23 cellular contexts compared by ENCODE assay signal in the genomic region with DNA sequence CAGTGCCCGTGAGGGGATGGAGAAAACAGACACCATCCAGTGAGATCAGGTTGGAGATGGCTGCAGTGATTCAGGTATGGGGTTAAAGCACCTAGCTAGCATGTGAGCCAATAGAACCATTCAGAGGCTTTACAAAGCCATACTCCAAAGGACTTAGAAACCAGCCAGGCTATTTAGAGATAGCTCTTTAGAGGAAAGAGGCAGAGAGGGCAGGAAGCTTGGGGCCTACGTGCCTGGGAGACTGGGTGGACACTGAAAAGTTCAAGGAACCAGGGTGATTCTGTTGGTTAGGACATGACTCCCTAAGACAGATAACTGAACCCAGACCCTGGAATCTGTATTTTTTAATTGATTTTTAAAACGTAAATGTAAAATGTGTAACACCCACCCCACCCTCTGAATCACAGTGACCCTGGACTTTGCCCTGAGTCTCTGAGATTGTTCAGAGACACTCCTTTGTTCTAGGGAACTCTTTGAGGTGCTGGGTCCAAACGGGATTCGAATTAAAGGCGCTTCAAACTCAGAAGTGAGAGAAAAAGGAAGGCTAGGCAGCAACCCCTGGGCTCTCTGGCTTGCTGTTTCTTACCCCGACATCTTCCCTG. TPM values are rescaled to one million over a fixed set of nuclear protein-coding genes. Genes with fewer than 3 reads are reported as not detected.
DNase-seq lines count a peak whose midpoint lies in the region; FAIRE-seq and TF ChIP-seq lines count a peak whose summit lies in the region.
"Had no signal": no experiment of that assay in that cellular context is flagged by ENCODE, and none has a peak within 500 bp of the region (broad histone marks: within the 10 kb centered on the region; RNA-seq: fewer than 3 reads in every experiment).

No MANE protein-coding gene starts in this region.

- dilution Hi-C loops in mammary epithelial cell (cut with HindIII; ENCODE audit: low sequenced_read_pairs) = no loop called here

- H3K27me3 ChIP-seq in breast epithelium (no peaks in the 10 kb centered on the region), mammary epithelial cell (ENCODE audit: insufficient read depth, low read length) (no peaks in the 10 kb centered on the region), mesenchymal stem cell (ENCODE audit: control insufficient read depth in 1 of 2, insufficient read depth in 1 of 2, low read length in 2 of 2) (no peaks in the 10 kb centered on the region), small intestine (ENCODE audit: control insufficient read depth in 2 of 2, insufficient read depth in 2 of 2, low read length in 2 of 2) (no peaks in the 10 kb centered on the region), uterus (no peaks in the 10 kb centered on the region)
- H3K27me3 ChIP-seq: left lung had no signal

- peak overlapping the region in 1 of 2 experiments; percentile 72 for H3K18ac ChIP-seq in mesenchymal stem cell (ENCODE audit: low read depth in 1 of 2, low read length in 2 of 2)

- no peak overlapping the region for H2AK5ac ChIP-seq in mesenchymal stem cell (ENCODE audit: low read length, severe bottlenecking)

- no peak overlapping the region for H2BK5ac ChIP-seq in mesenchymal stem cell (ENCODE audit: low read depth, low read length, poor library complexity, severe bottlenecking)

- DNase-seq in MCF 10A (ENCODE audit: unreplicated experiment) = no peak
- DNase-seq in breast epithelium (ENCODE audit: low spot score in 2 of 2) = no peak
- DNase-seq in mammary epithelial cell = no peak
- no peak for DNase-seq in mesenchymal stem cell
- peak; percentile 97 for DNase-seq in small intestine
- no peak for DNase-seq in uterus
- no peak for DNase-seq in stimulated activated naive CD4-positive, alpha-beta T cell (lab: John Stamatoyannopoulos, UW)
- DNase-seq in NAMALWA (ENCODE audit: low spot score) = no peak
- DNase-seq: activated CD4-positive, CD25-positive, alpha-beta regulatory T cell treated with anti-CD3 and anti-CD28 coated beads, Interleukin-2, amount 50 U/mL, for 72 hours; activated CD8-positive, alpha-beta T cell treated with anti-CD3 and anti-CD28 coated beads for 36 hours; aorta; caudate nucleus; CD4-positive, CD25-positive, alpha-beta regulatory T cell; left lung; NCI-H1436; NCI-H2081 treated with DMSO at 0.1 percent for 48 hours; NCI-H345 had no signal

- BruUV-seq in MCF 10A (replicated peaks; lab: Mats Ljungman, UMichigan) (no TSS peak), mammary epithelial cell (replicated peaks; lab: Mats Ljungman, UMichigan) (no TSS peak)

- no peaks in the 10 kb centered on the region for H3K9me3 Mint-ChIP-seq in MCF 10A (ENCODE audit: unreplicated experiment)
- H3K9me3 Mint-ChIP-seq: activated CD8-positive, alpha-beta T cell treated with anti-CD3 and anti-CD28 coated beads for 36 hours; activated naive CD4-positive, alpha-beta T cell treated with anti-CD3 and anti-CD28 coated beads, Interleukin-2, amount 50 U/mL, for 72 hours; CD4-positive, CD25-positive, alpha-beta regulatory T cell; dendritic cell treated with granulocyte-macrophage colony-stimulating factor and Interleukin-4, amounts not matched to agents 40 ng/mL and 50 ng/mL, for 4 days; stimulated activated naive CD8-positive, alpha-beta T cell treated with anti-CD3 and anti-CD28 coated beads, Interleukin-15, Interleukin-2, amounts not matched to agents 100 ng/mL and 50 ng/mL, for 24 hours; T-helper 1 cell treated with Interleukin-12 subunit alpha and Interleukin-12 subunit beta and Interleukin-4 antibody, amounts not matched to agents 30 μg/mL and 1 μg/mL, for 36 hours had no signal

- in situ Hi-C loops in mammary epithelial cell (cut with MboI; ENCODE audit: low sequenced_read_pairs in 2 of 2) = no loop called here

- peak overlapping the region; percentile 1 for H4K8ac ChIP-seq in mesenchymal stem cell (ENCODE audit: low read length)

- POLR2A ChIA-PET in MCF 10A (lab: Yijun Ruan, JAX) = interaction anchor here (0.6 to 1.2 kb wide), 5 partner anchors 11 to 34 kb away, joined by 3 to 4 read pairs (median 3); no protein-coding TSS in a partner anchor

- H3K36me3 Mint-ChIP-seq in MCF 10A (ENCODE audit: insufficient read depth, unreplicated experiment) = peaks cover 7% of the 10 kb centered on the region
- H3K36me3 Mint-ChIP-seq: activated naive CD4-positive, alpha-beta T cell treated with anti-CD3 and anti-CD28 coated beads, Interleukin-2, amount 50 U/mL, for 72 hours; CD4-positive, CD25-positive, alpha-beta regulatory T cell had no signal

- H3K4me1 ChIP-seq in breast epithelium (no peaks in the 10 kb centered on the region), mammary epithelial cell (ENCODE audit: insufficient read depth, low read length) (peaks cover 26% of the 10 kb centered on the region), mesenchymal stem cell (ENCODE audit: control insufficient read depth, insufficient read depth, low read depth, low read length) (peaks cover 3% of the 10 kb centered on the region), small intestine (ENCODE audit: control insufficient read depth in 2 of 2, insufficient read depth in 1 of 2, low read depth in 1 of 2, low read length in 1 of 2) (no peaks in the 10 kb centered on the region), uterus (no peaks in the 10 kb centered on the region)

- no peak overlapping the region for H3K14ac ChIP-seq in mesenchymal stem cell (ENCODE audit: low read length in 2 of 2)

- H2BK15ac ChIP-seq in mesenchymal stem cell (ENCODE audit: low read depth, poor library complexity, severe bottlenecking) = no peak overlapping the region

- H2BK120ac ChIP-seq in mesenchymal stem cell (ENCODE audit: low read depth, low read length) = peak overlapping the region; percentile 52

- TF ChIP-seq POLR2A in breast epithelium (IDR thresholded peaks at IDR 0.05) (no peak), uterus (IDR thresholded peaks at IDR 0.05) (no peak)

- no peaks in the 10 kb centered on the region for H4K20me1 ChIP-seq in mammary epithelial cell (ENCODE audit: insufficient read depth, low read length)

- H4K91ac ChIP-seq in mesenchymal stem cell (ENCODE audit: low read length) = no peak overlapping the region

- WGBS in mammary epithelial cell (ENCODE audit: low coverage, missing lambda C conversion rate) = 82% methylated on average over 7 of the region's 7 CpGs
- 91% methylated on average over 6 of the region's 7 CpGs for WGBS in mesenchymal stem cell
- WGBS in small intestine, 3 donors = 18 to 56% (median 32%) methylated on average over 7 of the region's 7 CpGs

- H3K79me2 ChIP-seq in mammary epithelial cell (ENCODE audit: insufficient read depth, low read length) = no peaks in the 10 kb centered on the region

- no peaks in the 10 kb centered on the region for H3K27me3 Mint-ChIP-seq in MCF 10A (ENCODE audit: insufficient read depth, unreplicated experiment)
- H3K27me3 Mint-ChIP-seq: activated CD8-positive, alpha-beta T cell treated with anti-CD3 and anti-CD28 coated beads for 36 hours; stimulated activated naive CD8-positive, alpha-beta T cell treated with anti-CD3 and anti-CD28 coated beads, Interleukin-15, Interleukin-2, amounts not matched to agents 100 ng/mL and 50 ng/mL, for 24 hours had no signal

- intact Hi-C loops in MCF 10A (cut with micrococcal nuclease) = no loop called here
- intact Hi-C loops in breast epithelium (cut with DNase I; ENCODE audit: low total_unique reads) = no loop called here
- intact Hi-C loops in mammary epithelial cell (cut with micrococcal nuclease) = no loop called here
- intact Hi-C loops in uterus (cut with DNase I; ENCODE audit: low total_unique reads) = no loop called here

- no peaks in the 10 kb centered on the region for H3K79me1 ChIP-seq in mesenchymal stem cell (replicated peaks; ENCODE audit: low read length, poor library complexity, severe bottlenecking)

- H3K27ac Mint-ChIP-seq in MCF 10A (ENCODE audit: low read depth, unreplicated experiment) = peak overlapping the region; percentile 22
- H3K27ac Mint-ChIP-seq: activated CD8-positive, alpha-beta T cell treated with anti-CD3 and anti-CD28 coated beads for 36 hours; activated naive CD4-positive, alpha-beta T cell treated with anti-CD3 and anti-CD28 coated beads, Interleukin-2, amount 50 U/mL, for 72 hours; CD4-positive, CD25-positive, alpha-beta regulatory T cell; dendritic cell treated with granulocyte-macrophage colony-stimulating factor and Interleukin-4, amounts not matched to agents 40 ng/mL and 50 ng/mL, for 4 days; stimulated activated naive CD8-positive, alpha-beta T cell treated with anti-CD3 and anti-CD28 coated beads, Interleukin-15, Interleukin-2, amounts not matched to agents 100 ng/mL and 50 ng/mL, for 24 hours; T-helper 1 cell treated with Interleukin-12 subunit alpha and Interleukin-12 subunit beta and Interleukin-4 antibody, amounts not matched to agents 30 μg/mL and 1 μg/mL, for 36 hours had no signal

- H3K4me1 Mint-ChIP-seq in MCF 10A (ENCODE audit: insufficient read depth, unreplicated experiment) = no peaks in the 10 kb centered on the region
- H3K4me1 Mint-ChIP-seq: CD4-positive, CD25-positive, alpha-beta regulatory T cell had no signal

- no peak overlapping the region for H3K23ac ChIP-seq in mesenchymal stem cell (ENCODE audit: low read length in 2 of 2)

- no peak overlapping the region for H3K27ac ChIP-seq in breast epithelium
- H3K27ac ChIP-seq in mammary epithelial cell (ENCODE audit: insufficient read depth, low read depth, low read length) = no peak overlapping the region
- no peak overlapping the region for H3K27ac ChIP-seq in mesenchymal stem cell (ENCODE audit: low read length, poor library complexity, severe bottlenecking)
- H3K27ac ChIP-seq in small intestine (ENCODE audit: low read depth in 1 of 2, low read length in 1 of 2) = peak overlapping the region; percentile 91 to 92
- H3K27ac ChIP-seq in uterus = no peak overlapping the region
- H3K27ac ChIP-seq: 22Rv1, left lung had no signal

- no peak for FAIRE-seq in small intestine (lab: Jason Lieb, UNC)
- FAIRE-seq: TTC549 had no signal

- no peak for TF ChIP-seq CTCF in MCF 10A (IDR thresholded peaks at IDR 0.05; ENCODE audit: unreplicated experiment)
- no peak for TF ChIP-seq CTCF in breast epithelium (IDR thresholded peaks at IDR 0.05)
- TF ChIP-seq CTCF in mammary epithelial cell (conservative IDR thresholded peaks at IDR 0.05 in 1 of 2, IDR thresholded peaks at IDR 0.05 in 1 of 2; ENCODE audit: extremely low read depth in 1 of 2, insufficient read depth in 1 of 2, low read depth in 1 of 2, low read length in 2 of 2) = no peak
- TF ChIP-seq CTCF in uterus (IDR thresholded peaks at IDR 0.05) = no peak

- no peak overlapping the region for H3K4ac ChIP-seq in mesenchymal stem cell (ENCODE audit: low read depth in 1 of 2, low read length in 2 of 2)

- H3K4me2 ChIP-seq in mammary epithelial cell (ENCODE audit: insufficient read depth, low read depth, low read length) (no peak overlapping the region), mesenchymal stem cell (ENCODE audit: low read length, poor library complexity, severe bottlenecking) (no peak overlapping the region)

- no peak overlapping the region for H3K4me3 Mint-ChIP-seq in MCF 10A (ENCODE audit: unreplicated experiment)
- H3K4me3 Mint-ChIP-seq: activated CD8-positive, alpha-beta T cell treated with anti-CD3 and anti-CD28 coated beads for 36 hours; CD4-positive, CD25-positive, alpha-beta regulatory T cell; dendritic cell treated with granulocyte-macrophage colony-stimulating factor and Interleukin-4, amounts not matched to agents 40 ng/mL and 50 ng/mL, for 4 days; stimulated activated naive CD8-positive, alpha-beta T cell treated with anti-CD3 and anti-CD28 coated beads, Interleukin-15, Interleukin-2, amounts not matched to agents 100 ng/mL and 50 ng/mL, for 24 hours; T-helper 1 cell treated with Interleukin-12 subunit alpha and Interleukin-12 subunit beta and Interleukin-4 antibody, amounts not matched to agents 30 μg/mL and 1 μg/mL, for 36 hours had no signal

- CTCF ChIA-PET in MCF 10A (lab: Yijun Ruan, JAX) (interaction anchor here (0.6 to 1.7 kb wide), 4 partner anchors 28 to 1564 kb away, joined by 3 to 8 read pairs (median 4); no protein-coding TSS in a partner anchor), mammary epithelial cell (lab: Charles Lee; ENCODE audit: low non-redundant PET) (no interaction called here)

- H2AFZ ChIP-seq in mammary epithelial cell (ENCODE audit: low read depth, low read length) = peak overlapping the region; percentile 1
- H2AFZ ChIP-seq in mesenchymal stem cell (ENCODE audit: low read depth, low read length) = no peak overlapping the region

- no peaks in the 10 kb centered on the region for H3K36me3 ChIP-seq in breast epithelium
- no peaks in the 10 kb centered on the region for H3K36me3 ChIP-seq in mammary epithelial cell (ENCODE audit: insufficient read depth, low read length)
- no peaks in the 10 kb centered on the region for H3K36me3 ChIP-seq in mesenchymal stem cell (ENCODE audit: control insufficient read depth in 1 of 2, insufficient read depth in 2 of 2, low read depth in 1 of 2, low read length in 2 of 2)
- H3K36me3 ChIP-seq in small intestine (ENCODE audit: control insufficient read depth in 2 of 2, insufficient read depth in 2 of 2, low read length in 2 of 2) = no peaks in the 10 kb centered on the region
- H3K36me3 ChIP-seq in uterus = no peaks in the 10 kb centered on the region
- H3K36me3 ChIP-seq: left lung had no signal

- H3K4me3 ChIP-seq in breast epithelium (no peak overlapping the region), mammary epithelial cell (replicated peaks in 1 of 3; ENCODE audit: insufficient read depth in 1 of 3, low read depth in 2 of 3, low read length in 3 of 3) (no peak overlapping the region), mesenchymal stem cell (ENCODE audit: insufficient read depth in 1 of 2, low read depth in 1 of 2, low read length in 2 of 2) (no peak overlapping the region), small intestine (ENCODE audit: low read depth in 1 of 2, low read length in 2 of 2) (no peak overlapping the region), uterus (no peak overlapping the region)
- H3K4me3 ChIP-seq: left lung had no signal

- peak overlapping the region; percentile 27 to 88 for H2BK12ac ChIP-seq in mesenchymal stem cell (ENCODE audit: low read length in 2 of 2)

- H3K9me3 ChIP-seq in breast epithelium = no peaks in the 10 kb centered on the region
- no peaks in the 10 kb centered on the region for H3K9me3 ChIP-seq in mammary epithelial cell (replicated peaks; ENCODE audit: insufficient read depth, low read length)
- no peaks in the 10 kb centered on the region for H3K9me3 ChIP-seq in mesenchymal stem cell (ENCODE audit: control insufficient read depth, low read length)
- no peaks in the 10 kb centered on the region for H3K9me3 ChIP-seq in small intestine (ENCODE audit: control insufficient read depth, low read depth)
- H3K9me3 ChIP-seq in uterus = no peaks in the 10 kb centered on the region
- H3K9me3 ChIP-seq: left lung had no signal

- H3K9ac ChIP-seq in mammary epithelial cell (ENCODE audit: insufficient read depth, low read length) (no peak overlapping the region), mesenchymal stem cell (ENCODE audit: low read length) (no peak overlapping the region)

RNA-seq across cellular contexts. Expression of gene GNA13, which starts 16.1 kb away (rescaled TPM):
- total RNA-seq in MCF 10A (2022) (32.1 and 33.2 TPM in 2 replicates), breast epithelium (10 to 100 TPM; 42.9 to 74.6 (median 47.8) TPM), mammary epithelial cell (10 to 100 TPM; 33.9 to 76.3 TPM), uterus (100 to 1,000 TPM in 1 of 4 donors, 10 to 100 TPM in 3; 20.2 to 103 (median 51.0) TPM)
- polyA plus RNA-seq in mammary epithelial cell (24.8 TPM), small intestine (10 to 100 TPM; 19.8 to 30.0 (median 27.3) TPM)
- 35.0 TPM for polyA minus RNA-seq in mammary epithelial cell
- 45.4 TPM for polyA plus RNA-seq in mesenchymal stem cell (2013, experiment 1 of 2)
- polyA plus RNA-seq in mesenchymal stem cell (2013, experiment 2 of 2) = 47.9 TPM

Comparison
In these comparisons a context has a peak if more than half of its experiments do, and no peak if none do; other contexts are left out.
1. H3K27ac ChIP-seq: peak in small intestine (2 of 2); none in breast epithelium (0 of 2), mammary epithelial cell (single experiment), mesenchymal stem cell (single experiment) and uterus (0 of 2).